Comparison of ENCODE assay signal across 1 cellular context in the genomic region with DNA sequence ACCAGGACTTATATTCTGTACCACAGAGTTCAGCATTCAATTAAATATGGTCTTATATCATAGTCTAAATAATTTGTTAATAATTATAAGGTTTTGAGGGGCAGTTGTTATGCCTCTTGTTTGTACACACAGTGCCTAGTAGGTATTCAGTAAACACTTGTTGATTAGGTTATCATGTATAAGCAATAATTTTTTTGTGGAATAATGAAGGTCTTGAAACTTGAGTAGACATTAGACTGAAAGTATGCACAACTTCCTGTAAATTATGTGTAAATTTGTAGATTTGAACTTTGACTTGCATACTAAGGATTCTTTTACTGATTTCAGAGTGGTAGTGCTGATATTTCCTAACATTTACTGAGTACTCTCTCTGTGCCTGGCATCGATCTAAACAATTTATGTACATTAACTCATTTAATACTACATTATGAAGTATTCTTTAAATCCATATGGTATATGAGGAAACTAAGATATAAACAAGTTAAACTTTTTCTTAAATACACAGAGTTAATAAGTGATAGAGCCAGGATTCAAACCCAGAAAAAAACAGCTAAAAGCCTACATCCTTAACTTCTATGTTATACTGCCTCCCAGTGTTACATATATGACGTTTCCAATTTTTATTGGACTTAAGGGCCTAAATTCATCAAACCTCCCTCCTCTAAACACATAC.
TF ChIP-seq lines count a peak whose summit lies in the region.

No MANE protein-coding gene starts in this region.

TF ChIP-seq in GM12878, 131 proteins besides CTCF, POLR2A, EP300 and RAD21:
- TF ChIP-seq CREB1 (IDR thresholded peaks at IDR 0.05; ENCODE audit: low read depth), result no peak
- TF ChIP-seq SMC3 (IDR thresholded peaks at IDR 0.05; ENCODE audit: borderline replicate concordance, low read length), result peak; percentile 43; the same call in 1 of the 2 replicates
- TF ChIP-seq, protein P1, sequence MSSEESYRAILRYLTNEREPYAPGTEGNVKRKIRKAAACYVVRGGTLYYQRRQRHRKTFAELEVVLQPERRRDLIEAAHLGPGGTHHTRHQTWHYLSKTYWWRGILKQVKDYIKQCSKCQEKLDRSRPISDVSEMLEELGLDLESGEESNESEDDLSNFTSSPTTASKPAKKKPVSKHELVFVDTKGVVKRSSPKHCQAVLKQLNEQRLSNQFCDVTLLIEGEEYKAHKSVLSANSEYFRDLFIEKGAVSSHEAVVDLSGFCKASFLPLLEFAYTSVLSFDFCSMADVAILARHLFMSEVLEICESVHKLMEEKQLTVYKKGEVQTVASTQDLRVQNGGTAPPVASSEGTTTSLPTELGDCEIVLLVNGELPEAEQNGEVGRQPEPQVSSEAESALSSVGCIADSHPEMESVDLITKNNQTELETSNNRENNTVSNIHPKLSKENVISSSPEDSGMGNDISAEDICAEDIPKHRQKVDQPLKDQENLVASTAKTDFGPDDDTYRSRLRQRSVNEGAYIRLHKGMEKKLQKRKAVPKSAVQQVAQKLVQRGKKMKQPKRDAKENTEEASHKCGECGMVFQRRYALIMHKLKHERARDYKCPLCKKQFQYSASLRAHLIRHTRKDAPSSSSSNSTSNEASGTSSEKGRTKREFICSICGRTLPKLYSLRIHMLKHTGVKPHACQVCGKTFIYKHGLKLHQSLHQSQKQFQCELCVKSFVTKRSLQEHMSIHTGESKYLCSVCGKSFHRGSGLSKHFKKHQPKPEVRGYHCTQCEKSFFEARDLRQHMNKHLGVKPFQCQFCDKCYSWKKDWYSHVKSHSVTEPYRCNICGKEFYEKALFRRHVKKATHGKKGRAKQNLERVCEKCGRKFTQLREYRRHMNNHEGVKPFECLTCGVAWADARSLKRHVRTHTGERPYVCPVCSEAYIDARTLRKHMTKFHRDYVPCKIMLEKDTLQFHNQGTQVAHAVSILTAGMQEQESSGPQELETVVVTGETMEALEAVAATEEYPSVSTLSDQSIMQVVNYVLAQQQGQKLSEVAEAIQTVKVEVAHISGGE (CRISPR knock-in tag; IDR thresholded peaks at IDR 0.05), result no peak
- TF ChIP-seq SIX5 (IDR thresholded peaks at IDR 0.05; ENCODE audit: low read depth, low read length, severe bottlenecking), result no peak
- no peak for TF ChIP-seq MEF2A (IDR thresholded peaks at IDR 0.05; ENCODE audit: insufficient read depth, low read depth, low read length)
- TF ChIP-seq, protein P2, sequence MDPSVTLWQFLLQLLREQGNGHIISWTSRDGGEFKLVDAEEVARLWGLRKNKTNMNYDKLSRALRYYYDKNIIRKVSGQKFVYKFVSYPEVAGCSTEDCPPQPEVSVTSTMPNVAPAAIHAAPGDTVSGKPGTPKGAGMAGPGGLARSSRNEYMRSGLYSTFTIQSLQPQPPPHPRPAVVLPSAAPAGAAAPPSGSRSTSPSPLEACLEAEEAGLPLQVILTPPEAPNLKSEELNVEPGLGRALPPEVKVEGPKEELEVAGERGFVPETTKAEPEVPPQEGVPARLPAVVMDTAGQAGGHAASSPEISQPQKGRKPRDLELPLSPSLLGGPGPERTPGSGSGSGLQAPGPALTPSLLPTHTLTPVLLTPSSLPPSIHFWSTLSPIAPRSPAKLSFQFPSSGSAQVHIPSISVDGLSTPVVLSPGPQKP (IDR thresholded peaks at IDR 0.05; ENCODE audit: low read depth, low read length), result no peak
- TF ChIP-seq RBBP5 (conservative IDR thresholded peaks at IDR 0.05), result no peak
